ENCODE assay signal across 8 cellular contexts in the genomic region with DNA sequence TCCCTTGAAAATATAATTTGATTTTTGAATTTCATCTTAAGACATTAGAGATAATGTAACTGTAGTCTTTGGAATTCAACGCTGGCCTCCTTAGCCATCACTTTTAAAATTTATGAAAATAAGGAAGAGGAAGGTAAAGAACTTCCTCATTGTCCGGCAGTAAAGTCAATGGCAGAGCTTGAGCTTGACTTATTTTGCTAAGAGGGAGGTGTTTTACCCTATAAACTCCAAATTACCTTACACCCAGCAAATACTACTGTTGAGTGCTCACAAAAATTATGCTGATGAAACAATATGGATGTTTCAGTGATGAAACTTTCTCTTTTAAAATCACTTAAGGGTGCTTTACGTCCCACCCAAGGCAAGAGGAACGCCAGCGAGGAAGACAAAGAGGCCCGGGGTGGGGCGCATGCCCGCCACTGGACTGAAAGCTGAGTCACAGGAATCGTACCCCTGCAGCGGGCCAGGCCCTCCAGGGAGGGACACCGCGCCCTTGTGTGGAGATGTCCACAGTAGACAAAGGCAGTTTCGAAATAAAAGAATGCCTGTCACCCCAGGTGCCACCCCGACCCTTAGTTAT. TPM values are rescaled to one million over a fixed set of nuclear protein-coding genes. Genes with fewer than 3 reads are reported as not detected.
DNase-seq lines count a peak whose midpoint lies in the region; ATAC-seq, FAIRE-seq and TF ChIP-seq lines count a peak whose summit lies in the region.

No MANE protein-coding gene starts in this region.

- H3K27me3 ChIP-seq in naive thymus-derived CD4-positive, alpha-beta T cell (ENCODE audit: control insufficient read depth in 2 of 2, insufficient read depth in 2 of 2, low read length in 2 of 2), result no peaks in the 10 kb centered on the region

- POLR2A ChIA-PET in naive thymus-derived CD4-positive, alpha-beta T cell (lab: Charles Lee), result interaction anchor here (0.6 to 24.0 kb wide), 23 partner anchors 9 to 514 kb away, joined by 3 to 1322 read pairs (median 7); a partner anchor contains a TSS

- no peak for FAIRE-seq in D721Med (lab: Jason Lieb, UNC)

- no peaks in the 10 kb centered on the region for H3K9me3 ChIP-seq in naive thymus-derived CD4-positive, alpha-beta T cell (ENCODE audit: control insufficient read depth in 2 of 3, low read length in 3 of 3)

- peaks cover 85% of the 10 kb centered on the region for H3K27me3 Mint-ChIP-seq in activated T-cell treated with anti-CD3 and anti-CD28 coated beads, Interleukin-2, amount 50 U/mL, for 24 hours
- peaks cover 0 to 8% (median 0%) of the 10 kb centered on the region in 5 donors for H3K27me3 Mint-ChIP-seq in naive thymus-derived CD4-positive, alpha-beta T cell

- intact Hi-C loops in naive thymus-derived CD4-positive, alpha-beta T cell (cut with micrococcal nuclease), result loop anchor here in 1 of 2 donors (1.0 to 5.0 kb wide), 2 partner anchors 23 to 178 kb away; no protein-coding TSS in a partner anchor

- H3K27ac ChIP-seq in naive thymus-derived CD4-positive, alpha-beta T cell (ENCODE audit: low read depth, low read length), result peak overlapping the region; percentile 93

- H3K27ac Mint-ChIP-seq in activated T-cell treated with anti-CD3 and anti-CD28 coated beads, Interleukin-2, amount 50 U/mL, for 24 hours, result peak overlapping the region; percentile 97
- peak overlapping the region; percentile 92 to 99 (median 97) for H3K27ac Mint-ChIP-seq in naive thymus-derived CD4-positive, alpha-beta T cell

- CTCF ChIA-PET in naive thymus-derived CD4-positive, alpha-beta T cell (lab: Charles Lee), result interaction anchor here (0.8 to 9.2 kb wide), 7 partner anchors 17 to 118 kb away, joined by 3 to 102 read pairs (median 5); no protein-coding TSS in a partner anchor

- peak overlapping the region; percentile 95 for H3K4me3 Mint-ChIP-seq in activated T-cell treated with anti-CD3 and anti-CD28 coated beads, Interleukin-2, amount 50 U/mL, for 24 hours
- H3K4me3 Mint-ChIP-seq in naive thymus-derived CD4-positive, alpha-beta T cell, result peak overlapping the region; percentile 92 to 99 (median 96)

- peak overlapping the region; percentile 83 for H3K4me3 ChIP-seq in GM12875 (ENCODE audit: low read depth, low read length)
- peak overlapping the region; percentile 97 for H3K4me3 ChIP-seq in naive thymus-derived CD4-positive, alpha-beta T cell (ENCODE audit: low read length)

- H3K4me1 ChIP-seq in naive thymus-derived CD4-positive, alpha-beta T cell (ENCODE audit: control insufficient read depth in 2 of 2, insufficient read depth in 2 of 2, low read length in 2 of 2), result peaks cover 0 to 20% of the 10 kb centered on the region in 2 donors

- H3K9me3 Mint-ChIP-seq in activated T-cell treated with anti-CD3 and anti-CD28 coated beads, Interleukin-2, amount 50 U/mL, for 24 hours, result no peaks in the 10 kb centered on the region
- peaks cover 0 to 34% (median 0%) of the 10 kb centered on the region in 11 donors for H3K9me3 Mint-ChIP-seq in naive thymus-derived CD4-positive, alpha-beta T cell

- DNase-seq in NCI-H146 treated with DMSO at 0.1 percent for 48 hours (lab: John Stamatoyannopoulos, UW; ENCODE audit: unreplicated experiment) (peak; percentile 66), fibroblast of gingiva (ENCODE audit: low read depth) (peak; percentile 68), ureter (ENCODE audit: low spot score) (peak; percentile 68), D721Med (ENCODE audit: insufficient read length, low spot score) (no peak)
- DNase-seq in activated T-cell treated with anti-CD3 and anti-CD28 coated beads, Interleukin-2, amount 50 U/mL, for 24 hours, result peak; percentile 75
- peak in 2 of 9 donors; percentile 48 to 56 for DNase-seq in naive thymus-derived CD4-positive, alpha-beta T cell

- TF ChIP-seq CTCF in GM12875 (IDR thresholded peaks at IDR 0.05; ENCODE audit: borderline replicate concordance, insufficient read depth, low read depth, low read length) (no peak), D721Med (IDR thresholded peaks at IDR 0.05; ENCODE audit: insufficient read depth, missing control alignments) (no peak)

- peaks cover 41% of the 10 kb centered on the region for H3K36me3 Mint-ChIP-seq in activated T-cell treated with anti-CD3 and anti-CD28 coated beads, Interleukin-2, amount 50 U/mL, for 24 hours (ENCODE audit: low read depth)
- H3K36me3 Mint-ChIP-seq in naive thymus-derived CD4-positive, alpha-beta T cell, result peaks cover 11 to 62% (median 31%) of the 10 kb centered on the region in 5 donors

- peaks cover 62% of the 10 kb centered on the region for H3K4me1 Mint-ChIP-seq in activated T-cell treated with anti-CD3 and anti-CD28 coated beads, Interleukin-2, amount 50 U/mL, for 24 hours (ENCODE audit: low read depth)
- H3K4me1 Mint-ChIP-seq in naive thymus-derived CD4-positive, alpha-beta T cell, result peaks cover 9 to 53% (median 22%) of the 10 kb centered on the region in 7 donors

- H3K36me3 ChIP-seq in naive thymus-derived CD4-positive, alpha-beta T cell (ENCODE audit: control insufficient read depth in 2 of 3, insufficient read depth in 3 of 3, low read length in 3 of 3), result peaks cover 11 to 22% (median 20%) of the 10 kb centered on the region in 3 experiments

- ATAC-seq in naive thymus-derived CD4-positive, alpha-beta T cell, result peak; percentile 34
- ATAC-seq in HG02981 (IDR thresholded peaks at IDR 0.05; ENCODE audit: unreplicated experiment), result no peak

RNA-seq across cellular contexts. Expression of a gene that starts 0.6 kb away (rescaled TPM):
- over 10,000 TPM in 1 of 5 experiments, 1,000 to 10,000 TPM in 4; 3,911 to 13,454 (median 4,935) TPM for total RNA-seq in naive thymus-derived CD4-positive, alpha-beta T cell
- polyA plus RNA-seq in naive thymus-derived CD4-positive, alpha-beta T cell, result over 10,000 TPM; 26,512 to 30,787 TPM
- total RNA-seq in ureter, result 3,112 TPM
